ENCODE assay signal across 23 cellular contexts in genomic region chr21:44903689-44904088, GRCh38. TPM values are rescaled to one million over a fixed set of nuclear protein-coding genes. Genes with fewer than 3 reads are reported as not detected.
DNase-seq lines count a peak whose midpoint lies in the region; ATAC-seq, FAIRE-seq and TF ChIP-seq lines count a peak whose summit lies in the region.
"Had no signal": no experiment of that assay in that cellular context is flagged by ENCODE, and none has a peak within 500 bp of the region (broad histone marks: within the 10 kb centered on the region; RNA-seq: fewer than 3 reads in every experiment).

No MANE protein-coding gene starts in this region.

- TF ChIP-seq EP300 in esophagus muscularis mucosa (IDR thresholded peaks at IDR 0.05): no peak

- no peak overlapping the region for H3K27ac ChIP-seq in kidney (ENCODE audit: low read depth in 2 of 2, low read length in 2 of 2)
- peak overlapping the region; percentile 99 for H3K27ac ChIP-seq in neutrophil
- no peak overlapping the region for H3K27ac ChIP-seq in esophagus muscularis mucosa (replicated peaks in 1 of 4)
- H3K27ac ChIP-seq: 22Rv1, BLaER1 had no signal

- peaks cover 0 to 3% of the 10 kb centered on the region in 2 donors for H3K36me3 ChIP-seq in kidney (ENCODE audit: control insufficient read depth in 1 of 2, insufficient read depth in 2 of 2, low read length in 2 of 2)
- peaks cover 92% of the 10 kb centered on the region for H3K36me3 ChIP-seq in neutrophil
- H3K36me3 ChIP-seq in esophagus muscularis mucosa: peaks cover 0 to 17% (median 0%) of the 10 kb centered on the region in 4 donors
- H3K36me3 ChIP-seq: MG63 had no signal

- no peak overlapping the region for H3K9ac ChIP-seq in kidney (ENCODE audit: low read length in 2 of 2)
- H3K9ac ChIP-seq: BLaER1 had no signal

- peaks cover 68% of the 10 kb centered on the region for H3K36me3 Mint-ChIP-seq in activated naive CD4-positive, alpha-beta T cell treated with anti-CD3 and anti-CD28 coated beads, Interleukin-2, amount 10 ng/mL, durations not matched to agents 7 days and 5 days
- H3K36me3 Mint-ChIP-seq in activated naive CD4-positive, alpha-beta T cell treated with anti-CD3 and anti-CD28 coated beads, Interleukin-2, amount 50 U/mL, for 72 hours: peaks cover 31 to 39% of the 10 kb centered on the region in 2 donors
- peaks cover 97% of the 10 kb centered on the region for H3K36me3 Mint-ChIP-seq in dendritic cell treated with granulocyte-macrophage colony-stimulating factor and Interleukin-4, amounts not matched to agents 40 ng/mL and 50 ng/mL, for 4 days (ENCODE audit: low read depth)
- peaks cover 92% of the 10 kb centered on the region for H3K36me3 Mint-ChIP-seq in effector memory CD8-positive, alpha-beta T cell (ENCODE audit: insufficient read depth)

- peaks cover 11% of the 10 kb centered on the region for H3K4me1 Mint-ChIP-seq in activated naive CD4-positive, alpha-beta T cell treated with anti-CD3 and anti-CD28 coated beads, Interleukin-2, amount 10 ng/mL, durations not matched to agents 7 days and 5 days
- peaks cover 90% of the 10 kb centered on the region for H3K4me1 Mint-ChIP-seq in dendritic cell treated with granulocyte-macrophage colony-stimulating factor and Interleukin-4, amounts not matched to agents 40 ng/mL and 50 ng/mL, for 4 days (ENCODE audit: low read depth)
- peaks cover 25 to 27% of the 10 kb centered on the region in 2 donors for H3K4me1 Mint-ChIP-seq in effector memory CD8-positive, alpha-beta T cell (ENCODE audit: low read depth in 2 of 2)

- H3K4me1 ChIP-seq in kidney (ENCODE audit: control insufficient read depth in 1 of 2, insufficient read depth in 1 of 2, low read depth in 1 of 2, low read length in 2 of 2) (peaks cover 0 to 9% of the 10 kb centered on the region in 2 donors), neutrophil (ENCODE audit: control insufficient read depth in 1 of 2, insufficient read depth in 1 of 2, low read depth in 1 of 2, low read length in 1 of 2) (peaks cover 64 to 65% of the 10 kb centered on the region in 2 experiments), esophagus muscularis mucosa (peaks cover 8 to 38% (median 23%) of the 10 kb centered on the region in 4 donors)

- TF ChIP-seq CTCF in kidney (IDR thresholded peaks at IDR 0.05; ENCODE audit: borderline replicate concordance, extremely low read depth, insufficient read depth): no peak
- no peak for TF ChIP-seq CTCF in neutrophil (IDR thresholded peaks at IDR 0.05)
- TF ChIP-seq CTCF in esophagus muscularis mucosa (IDR thresholded peaks at IDR 0.05): no peak

- FAIRE-seq in kidney (lab: Jason Lieb, UNC): no peak
- FAIRE-seq: D721Med, GM19239, RCC 7860 had no signal

- DNase-seq in activated naive CD4-positive, alpha-beta T cell treated with anti-CD3 and anti-CD28 coated beads, Interleukin-2, amount 10 ng/mL, durations not matched to agents 7 days and 5 days: no peak
- DNase-seq in activated naive CD4-positive, alpha-beta T cell treated with anti-CD3 and anti-CD28 coated beads, Interleukin-2, amount 50 U/mL, for 72 hours (ENCODE audit: low spot score in 2 of 2): no peak
- DNase-seq in kidney (peak; percentile 62), germinal center (ENCODE audit: low spot score) (no peak), esophagus muscularis mucosa (ENCODE audit: extremely low spot score) (no peak)
- DNase-seq in effector memory CD8-positive, alpha-beta T cell: no peak
- DNase-seq: ACHN, DMS53, EL, MG63, NCI-H1417 treated with DMSO at 0.1 percent for 48 hours, NCI-H187 treated with DMSO at 0.1 percent for 48 hours, NCI-H2107, NCI-H446 treated with DMSO at 0.1 percent for 48 hours, NCI-H526 treated with DMSO at 0.1 percent for 48 hours, OCI-M1 had no signal

- H3K27me3 ChIP-seq in neutrophil: no peaks in the 10 kb centered on the region
- no peaks in the 10 kb centered on the region for H3K27me3 ChIP-seq in esophagus muscularis mucosa
- H3K27me3 ChIP-seq: BLaER1, MG63 had no signal

- no peaks in the 10 kb centered on the region for H3K9me3 ChIP-seq in kidney (ENCODE audit: control insufficient read depth in 1 of 2, low read length in 2 of 2)
- no peaks in the 10 kb centered on the region for H3K9me3 ChIP-seq in neutrophil
- no peaks in the 10 kb centered on the region for H3K9me3 ChIP-seq in esophagus muscularis mucosa
- H3K9me3 ChIP-seq: BLaER1, MG63 had no signal

- ATAC-seq in activated naive CD4-positive, alpha-beta T cell treated with anti-CD3 and anti-CD28 coated beads, Interleukin-2, amount 50 U/mL, for 72 hours: no peak
- ATAC-seq in effector memory CD8-positive, alpha-beta T cell (replicated peaks): no peak

- no peaks in the 10 kb centered on the region for H3K27me3 Mint-ChIP-seq in activated naive CD4-positive, alpha-beta T cell treated with anti-CD3 and anti-CD28 coated beads, Interleukin-2, amount 10 ng/mL, durations not matched to agents 7 days and 5 days
- no peaks in the 10 kb centered on the region for H3K27me3 Mint-ChIP-seq in dendritic cell treated with granulocyte-macrophage colony-stimulating factor and Interleukin-4, amounts not matched to agents 40 ng/mL and 50 ng/mL, for 4 days
- no peaks in the 10 kb centered on the region for H3K27me3 Mint-ChIP-seq in effector memory CD8-positive, alpha-beta T cell

- CTCF ChIA-PET in activated naive CD4-positive, alpha-beta T cell treated with anti-CD3 and anti-CD28 coated beads, Interleukin-2, amount 10 ng/mL, durations not matched to agents 7 days and 5 days (lab: Charles Lee): interaction anchor here (0.6 kb wide), 1 partner anchor 11 kb away, joined by 3 read pairs; no protein-coding TSS in a partner anchor

- peak overlapping the region; percentile 56 for H3K27ac Mint-ChIP-seq in activated naive CD4-positive, alpha-beta T cell treated with anti-CD3 and anti-CD28 coated beads, Interleukin-2, amount 10 ng/mL, durations not matched to agents 7 days and 5 days
- no peak overlapping the region for H3K27ac Mint-ChIP-seq in activated naive CD4-positive, alpha-beta T cell treated with anti-CD3 and anti-CD28 coated beads, Interleukin-2, amount 50 U/mL, for 72 hours
- H3K27ac Mint-ChIP-seq in dendritic cell treated with granulocyte-macrophage colony-stimulating factor and Interleukin-4, amounts not matched to agents 40 ng/mL and 50 ng/mL, for 4 days: peak overlapping the region; percentile 72
- no peak overlapping the region for H3K27ac Mint-ChIP-seq in effector memory CD8-positive, alpha-beta T cell

- no peak overlapping the region for H3K4me3 Mint-ChIP-seq in activated naive CD4-positive, alpha-beta T cell treated with anti-CD3 and anti-CD28 coated beads, Interleukin-2, amount 10 ng/mL, durations not matched to agents 7 days and 5 days
- H3K4me3 Mint-ChIP-seq in dendritic cell treated with granulocyte-macrophage colony-stimulating factor and Interleukin-4, amounts not matched to agents 40 ng/mL and 50 ng/mL, for 4 days: no peak overlapping the region
- H3K4me3 Mint-ChIP-seq in effector memory CD8-positive, alpha-beta T cell: no peak overlapping the region

- TF ChIP-seq POLR2A in esophagus muscularis mucosa (IDR thresholded peaks at IDR 0.05; ENCODE audit: low read depth): no peak

- H3K4me3 ChIP-seq in kidney (ENCODE audit: low read length in 2 of 2) (no peak overlapping the region), neutrophil (ENCODE audit: low read depth in 1 of 2, low read length in 1 of 2) (no peak overlapping the region), esophagus muscularis mucosa (no peak overlapping the region)
- H3K4me3 ChIP-seq: BLaER1, MG63 had no signal

- 93% methylated on average over 12 of the region's 22 CpGs for WGBS in esophagus muscularis mucosa

- peaks cover 7% of the 10 kb centered on the region for H3K9me3 Mint-ChIP-seq in activated naive CD4-positive, alpha-beta T cell treated with anti-CD3 and anti-CD28 coated beads, Interleukin-2, amount 10 ng/mL, durations not matched to agents 7 days and 5 days
- peaks cover 0 to 5% of the 10 kb centered on the region in 2 donors for H3K9me3 Mint-ChIP-seq in activated naive CD4-positive, alpha-beta T cell treated with anti-CD3 and anti-CD28 coated beads, Interleukin-2, amount 50 U/mL, for 72 hours
- no peaks in the 10 kb centered on the region for H3K9me3 Mint-ChIP-seq in dendritic cell treated with granulocyte-macrophage colony-stimulating factor and Interleukin-4, amounts not matched to agents 40 ng/mL and 50 ng/mL, for 4 days
- no peaks in the 10 kb centered on the region for H3K9me3 Mint-ChIP-seq in effector memory CD8-positive, alpha-beta T cell

- intact Hi-C loops in dendritic cell treated with granulocyte-macrophage colony-stimulating factor and Interleukin-4, amounts not matched to agents 40 ng/mL and 50 ng/mL, for 4 days (cut with micrococcal nuclease): no loop called here
- intact Hi-C loops in kidney (cut with DNase I): no loop called here
- intact Hi-C loops in esophagus muscularis mucosa (cut with DNase I): no loop called here

RNA-seq across cellular contexts. Expression of gene ITGB2, which starts 17.0 kb away (rescaled TPM):
- total RNA-seq in activated naive CD4-positive, alpha-beta T cell treated with anti-CD3 and anti-CD28 coated beads, Interleukin-2, amount 50 U/mL, for 72 hours: 100 to 1,000 TPM; 151 to 272 TPM
- 111 TPM for total RNA-seq in kidney
- 9.5 TPM for polyA plus RNA-seq in kidney (ENCODE audit: insufficient read depth, low read depth, low replicate concordance)
- total RNA-seq in esophagus muscularis mucosa: 100 to 1,000 TPM in 1 of 4 donors, 10 to 100 TPM in 3; 33.2 to 110 (median 44.0) TPM

RNA-seq across cellular contexts. Expression of gene PTTG1IP, which starts 30.2 kb away (rescaled TPM):
- total RNA-seq in activated naive CD4-positive, alpha-beta T cell treated with anti-CD3 and anti-CD28 coated beads, Interleukin-2, amount 50 U/mL, for 72 hours: 10 to 100 TPM; 61.7 to 99.8 TPM
- total RNA-seq in kidney (378 TPM), esophagus muscularis mucosa (100 to 1,000 TPM; 222 to 382 (median 302) TPM)
- polyA plus RNA-seq in kidney (ENCODE audit: insufficient read depth, low read depth, low replicate concordance): 187 TPM

RNA-seq across cellular contexts. Expression of gene SLX9, which starts 36.1 kb away (rescaled TPM):
- total RNA-seq in activated naive CD4-positive, alpha-beta T cell treated with anti-CD3 and anti-CD28 coated beads, Interleukin-2, amount 50 U/mL, for 72 hours: 10 to 100 TPM; 25.3 to 63.9 TPM
- 27.1 TPM for total RNA-seq in kidney
- polyA plus RNA-seq in kidney (ENCODE audit: insufficient read depth, low read depth, low replicate concordance): 35.1 TPM
- total RNA-seq in esophagus muscularis mucosa: 10 to 100 TPM; 20.8 to 59.3 (median 27.6) TPM

Comparison
In these comparisons a context has a peak if more than half of its experiments do, and no peak if none do; other contexts are left out.
1. H3K27ac Mint-ChIP-seq: peak in activated naive CD4-positive, alpha-beta T cell treated with anti-CD3 and anti-CD28 coated beads, Interleukin-2, amount 10 ng/mL, durations not matched to agents 7 days and 5 days (single experiment) and dendritic cell treated with granulocyte-macrophage colony-stimulating factor and Interleukin-4, amounts not matched to agents 40 ng/mL and 50 ng/mL, for 4 days (single experiment); none in activated naive CD4-positive, alpha-beta T cell treated with anti-CD3 and anti-CD28 coated beads, Interleukin-2, amount 50 U/mL, for 72 hours (0 of 2) and effector memory CD8-positive, alpha-beta T cell (0 of 2).